ENCODE assay signal across 8 cellular contexts in the genomic region with DNA sequence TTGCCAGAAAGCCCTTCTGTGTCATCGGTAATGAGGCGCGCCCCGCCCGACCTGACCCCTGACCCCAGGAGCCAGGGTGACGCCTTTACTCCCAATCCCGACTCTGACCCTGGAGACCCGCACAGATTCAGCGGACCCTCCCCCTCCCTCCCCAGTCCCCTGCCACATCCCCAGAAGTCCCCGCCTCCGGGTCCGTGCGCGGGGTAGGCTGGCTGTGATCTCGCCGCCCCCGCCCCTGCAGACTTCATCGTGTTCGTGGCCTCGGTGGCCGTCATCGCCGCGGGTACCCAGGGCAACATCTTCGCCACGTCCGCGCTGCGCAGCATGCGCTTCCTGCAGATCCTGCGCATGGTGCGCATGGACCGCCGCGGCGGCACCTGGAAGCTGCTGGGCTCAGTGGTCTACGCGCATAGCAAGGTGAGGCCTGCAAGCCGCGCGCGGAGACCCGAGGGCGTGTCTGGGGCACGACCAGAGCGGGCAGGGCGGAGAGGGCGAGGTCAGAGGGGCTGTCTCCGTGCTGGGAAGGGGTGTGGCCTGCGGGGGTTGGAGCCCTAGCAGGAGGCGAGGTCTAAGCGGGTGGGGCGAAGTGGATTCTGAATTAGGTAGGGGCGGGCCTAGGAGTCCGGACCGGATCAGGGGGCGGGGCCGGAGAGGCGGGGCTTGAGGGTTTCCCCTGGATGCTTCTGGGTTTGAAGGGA. TPM values are rescaled to one million over a fixed set of nuclear protein-coding genes. Genes with fewer than 3 reads are reported as not detected.
DNase-seq lines count a peak whose midpoint lies in the region; ATAC-seq, FAIRE-seq and TF ChIP-seq lines count a peak whose summit lies in the region.

No MANE protein-coding gene starts in this region.

- H3K9me3 ChIP-seq in H1 (ENCODE audit: insufficient read depth in 2 of 2, low read depth in 1 of 2, low read length in 1 of 2) (no peaks in the 10 kb centered on the region), stomach (no peaks in the 10 kb centered on the region)

- H3K36me3 Mint-ChIP-seq in activated CD4-positive, alpha-beta memory T cell treated with anti-CD3 and anti-CD28 coated beads for 36 hours: no peaks in the 10 kb centered on the region
- H3K36me3 Mint-ChIP-seq in nephron (ENCODE audit: low read depth): no peaks in the 10 kb centered on the region

- POLR2A ChIA-PET in activated CD4-positive, alpha-beta memory T cell treated with anti-CD3 and anti-CD28 coated beads for 36 hours (lab: Charles Lee): interaction anchor here (1.4 kb wide), 1 partner anchor 13 kb away, joined by 8 read pairs; no protein-coding TSS in a partner anchor
- POLR2A ChIA-PET in H1 (lab: Charles Lee; ENCODE audit: partially characterized antibody): interaction anchor here (0.6 to 1.3 kb wide), 3 partner anchors 10 to 44 kb away, joined by 3 to 5 read pairs (median 4); a partner anchor contains a TSS

- TF ChIP-seq EP300 in H1 (IDR thresholded peaks at IDR 0.05; ENCODE audit: borderline replicate concordance in 1 of 2, low read depth in 2 of 2, low read length in 2 of 2): no peak
- TF ChIP-seq EP300 in stomach (IDR thresholded peaks at IDR 0.05): no peak

- intact Hi-C loops in activated CD4-positive, alpha-beta memory T cell treated with anti-CD3 and anti-CD28 coated beads for 36 hours (cut with micrococcal nuclease): loop anchor here (1.0 kb wide), 2 partner anchors 16 to 127 kb away; a partner anchor contains a TSS
- intact Hi-C loops in stomach (cut with DNase I; ENCODE audit: low total_unique reads): no loop called here

- no peaks in the 10 kb centered on the region for H3K9me3 Mint-ChIP-seq in activated CD4-positive, alpha-beta memory T cell treated with anti-CD3 and anti-CD28 coated beads for 36 hours
- no peaks in the 10 kb centered on the region for H3K9me3 Mint-ChIP-seq in nephron

- peaks cover 7% of the 10 kb centered on the region; the same call in 1 of the 2 replicates for H3K23me2 ChIP-seq in H1 (ENCODE audit: low read depth, low read length)

- no peak overlapping the region for H2BK120ac ChIP-seq in H1 (replicated peaks; ENCODE audit: low read depth, low read length)

- TF ChIP-seq POLR2A in H1 (IDR thresholded peaks at IDR 0.05; ENCODE audit: control extremely low read depth in 1 of 2, low read depth in 2 of 2, low read length in 2 of 2) (no peak), stomach (IDR thresholded peaks at IDR 0.05) (no peak)

- no peak overlapping the region for H2AK5ac ChIP-seq in H1 (ENCODE audit: low read depth, low read length)

- peak overlapping the region; percentile 74 for H3K4me3 Mint-ChIP-seq in activated CD4-positive, alpha-beta memory T cell treated with anti-CD3 and anti-CD28 coated beads for 36 hours
- peak overlapping the region; percentile 45 to 77 (median 68) for H3K4me3 Mint-ChIP-seq in nephron

- H3K4me1 Mint-ChIP-seq in activated CD4-positive, alpha-beta memory T cell treated with anti-CD3 and anti-CD28 coated beads for 36 hours (ENCODE audit: low read depth): peaks cover 14% of the 10 kb centered on the region
- peaks cover 6% of the 10 kb centered on the region for H3K4me1 Mint-ChIP-seq in nephron

- H4K8ac ChIP-seq in H1 (ENCODE audit: extremely low read depth, insufficient read depth, low read length): peak overlapping the region; percentile 80

- peak overlapping the region; percentile 83 for H3K18ac ChIP-seq in H1 (ENCODE audit: extremely low read depth, low read length)

- FAIRE-seq in GM19239 (lab: Jason Lieb, UNC) (peak; percentile 91), H1 (lab: Jason Lieb, UNC) (no peak)

- H3K79me1 ChIP-seq in H1 (ENCODE audit: low read depth, low read length): no peaks in the 10 kb centered on the region

- H2BK15ac ChIP-seq in H1 (ENCODE audit: low read length): peak overlapping the region; percentile 40; the same call in 1 of the 2 replicates

- H3K9ac ChIP-seq in H1 (replicated peaks in 1 of 4; ENCODE audit: extremely low read depth in 1 of 4, low read depth in 3 of 4, low read length in 3 of 4): no peak overlapping the region

- no peak overlapping the region for H3K4ac ChIP-seq in H1 (replicated peaks; ENCODE audit: insufficient read length, low read depth, low read length)

- no peak overlapping the region for H2BK20ac ChIP-seq in H1 (ENCODE audit: low read length)

- DNase-seq in GM19239 (ENCODE audit: insufficient read length, low spot score) (peak; percentile 74), H1 (ENCODE audit: low read depth in 1 of 2, low spot score in 2 of 2) (peak; percentile 60 to 97), stomach (peak; percentile 66), occipital lobe (lab: John Stamatoyannopoulos, UW) (no peak), DMS79 (lab: John Stamatoyannopoulos, UW) (no peak)
- peak; percentile 93 for DNase-seq in activated CD4-positive, alpha-beta memory T cell treated with anti-CD3 and anti-CD28 coated beads for 36 hours

- H3K27ac Mint-ChIP-seq in activated CD4-positive, alpha-beta memory T cell treated with anti-CD3 and anti-CD28 coated beads for 36 hours: peak overlapping the region; percentile 33
- no peak overlapping the region for H3K27ac Mint-ChIP-seq in nephron

- H3K36me3 ChIP-seq in H1 (ENCODE audit: control insufficient read depth in 2 of 4, insufficient read depth in 4 of 4, low read length in 3 of 4) (no peaks in the 10 kb centered on the region), stomach (peaks cover 0 to 9% (median 0%) of the 10 kb centered on the region in 4 donors)

- 2% methylated on average over 32 of the region's 59 CpGs; no CpG with 5 or more reads in 1 of the 2 experiments for WGBS in H1 (ENCODE audit: extremely low coverage in 1 of 2, insufficient coverage in 1 of 2, insufficient read length in 1 of 2, insufficient replicate concordance in 2 of 2, low coverage in 1 of 2, low lambda C conversion rate in 2 of 2, missing lambda C conversion rate in 1 of 2), 2 experiments
- 6 to 18% (median 9%) methylated on average over 24 to 59 of the region's 59 CpGs for WGBS in stomach, 5 donors

- CTCF ChIA-PET in activated CD4-positive, alpha-beta memory T cell treated with anti-CD3 and anti-CD28 coated beads for 36 hours (lab: Charles Lee): interaction anchor here (0.9 kb wide), 1 partner anchor 31 kb away, joined by 3 read pairs; no protein-coding TSS in a partner anchor
- CTCF ChIA-PET in H1 (lab: Charles Lee; ENCODE audit: partially characterized antibody): interaction anchor here (0.7 to 5.7 kb wide), 5 partner anchors 9 to 150 kb away, joined by 3 to 36 read pairs (median 4); no protein-coding TSS in a partner anchor

- no peak overlapping the region for H4K91ac ChIP-seq in H1 (replicated peaks; ENCODE audit: insufficient read length, low read length)

- no peak overlapping the region for H3K14ac ChIP-seq in H1 (ENCODE audit: insufficient read length)

- no peak for TF ChIP-seq RAD21 in H1 (IDR thresholded peaks at IDR 0.05 in 1 of 2, conservative IDR thresholded peaks at IDR 0.05 in 1 of 2; ENCODE audit: low read depth in 2 of 2, low read length in 2 of 2)

- no peak overlapping the region for H3K23ac ChIP-seq in H1 (ENCODE audit: insufficient read length)

- H3K4me3 ChIP-seq in H1 (ENCODE audit: extremely low read depth in 1 of 4, insufficient read depth in 2 of 4, low read depth in 3 of 4, low read length in 4 of 4): peak overlapping the region; percentile 58 to 76 (median 64)
- peak overlapping the region; percentile 35 to 52 (median 43) for H3K4me3 ChIP-seq in stomach

- TF ChIP-seq CTCF in H1 (IDR thresholded peaks at IDR 0.05; ENCODE audit: control extremely low read depth in 1 of 3, insufficient read depth in 1 of 3, low read depth in 1 of 3, low read length in 3 of 3) (no peak), nephron (IDR thresholded peaks at IDR 0.05; ENCODE audit: unreplicated experiment in 3 of 3) (no peak), stomach (IDR thresholded peaks at IDR 0.05) (no peak)

- H3K4me1 ChIP-seq in H1 (replicated peaks in 1 of 4; ENCODE audit: control insufficient read depth in 3 of 4, insufficient read depth in 4 of 4, low read length in 3 of 4) (peaks cover 0 to 6% (median 4%) of the 10 kb centered on the region in 4 experiments; a peak in 4 of 7 replicates), stomach (peaks cover 6 to 36% (median 23%) of the 10 kb centered on the region in 4 donors)

- H2AFZ ChIP-seq in H1 (ENCODE audit: low read length): peak overlapping the region; percentile 18; the same call in 1 of the 2 replicates

- H4K20me1 ChIP-seq in H1 (replicated peaks in 1 of 2; ENCODE audit: control insufficient read depth in 1 of 2, insufficient read depth in 2 of 2, low read length in 2 of 2): no peaks in the 10 kb centered on the region

- no peaks in the 10 kb centered on the region for H3K27me3 Mint-ChIP-seq in activated CD4-positive, alpha-beta memory T cell treated with anti-CD3 and anti-CD28 coated beads for 36 hours
- H3K27me3 Mint-ChIP-seq in nephron (ENCODE audit: low read depth): peaks cover 32% of the 10 kb centered on the region

- H3K56ac ChIP-seq in H1 (replicated peaks; ENCODE audit: insufficient read length, low read depth, low read length): no peak overlapping the region

- H3K27ac ChIP-seq in H1 (ENCODE audit: low read depth, low read length) (no peak overlapping the region), stomach (no peak overlapping the region)

- H2BK5ac ChIP-seq in H1 (ENCODE audit: low read depth, low read length): no peak overlapping the region; the same call in 1 of the 2 replicates

- H4K5ac ChIP-seq in H1 (ENCODE audit: insufficient read length, low read depth, low read length): no peak overlapping the region

- peak overlapping the region; percentile 80 to 92 for H3K4me2 ChIP-seq in H1 (ENCODE audit: insufficient read depth in 1 of 2, low read depth in 2 of 2, low read length in 2 of 2)

- peak; percentile 63 for ATAC-seq in HG03378 (IDR thresholded peaks at IDR 0.05; ENCODE audit: unreplicated experiment)

- no peaks in the 10 kb centered on the region for H3K79me2 ChIP-seq in H1 (ENCODE audit: control insufficient read depth in 1 of 2, insufficient read depth in 2 of 2, low read length in 2 of 2)

- H3K27me3 ChIP-seq in H1 (replicated peaks in 1 of 4; ENCODE audit: control insufficient read depth in 3 of 4, extremely low read depth in 1 of 4, insufficient read depth in 3 of 4, low read length in 3 of 4) (peaks cover 0 to 5% (median 2%) of the 10 kb centered on the region in 4 experiments; a peak in 3 of 7 replicates), stomach (peaks cover 0 to 18% (median 4%) of the 10 kb centered on the region in 3 donors)

- H2BK12ac ChIP-seq in H1 (ENCODE audit: low read depth, low read length): peak overlapping the region; percentile 60; the same call in 1 of the 2 replicates

RNA-seq across cellular contexts. Expression of a gene that starts 34.8 kb away (rescaled TPM):
- total RNA-seq in activated CD4-positive, alpha-beta memory T cell treated with anti-CD3 and anti-CD28 coated beads for 36 hours: under 1 TPM; 0.45 to 0.53 TPM
- 3.5 and 3.9 TPM in 2 replicates for total RNA-seq in H1 (2021; fragmentation: NEBNext Ultra II Directional; extraction: Animal tissue kit (Norgen Biotek cat#: 25700))
- polyA plus RNA-seq in H1 (2011; rRNA removed) (2.2 and 4.0 TPM in 2 replicates), stomach (1 to 10 TPM in 1 of 3 donors, under 1 TPM in 2; 0.31 to 2.2 (median 0.56) TPM)
- 1.9 TPM for polyA plus RNA-seq in H1 (2011; cell fraction: cytosol; rRNA removed)
- polyA plus RNA-seq in H1 (2011; cell fraction: nucleus; rRNA removed): 7.6 TPM
- 3.0 to 5.7 TPM (median 4.7 TPM) in 4 replicates for polyA plus RNA-seq in H1 (2012, experiment 1 of 2)
- 3.1 TPM for polyA plus RNA-seq in H1 (2012, experiment 2 of 2)
- 2.7 TPM for polyA plus RNA-seq in H1 (2013, experiment 1 of 2)
- 2.5 TPM for polyA plus RNA-seq in H1 (2013, experiment 2 of 2)
- polyA minus RNA-seq in H1 (2011; rRNA and poly(A)+ RNA removed): 1.2 and 1.3 TPM in 2 replicates
- 2.1 TPM for polyA minus RNA-seq in H1 (2011; cell fraction: cytosol; rRNA and poly(A)+ RNA removed)
- polyA minus RNA-seq in H1 (2011; cell fraction: nucleus; rRNA and poly(A)+ RNA removed): 2.5 TPM
- total RNA-seq in stomach (1 to 10 TPM in 2 of 5 donors, under 1 TPM in 2, not detected in 1; 0.55 to 7.6 (median 2.5) TPM), occipital lobe (1.7 TPM)

RNA-seq across cellular contexts. Expression of a gene that starts 43.8 kb away (rescaled TPM):
- total RNA-seq in activated CD4-positive, alpha-beta memory T cell treated with anti-CD3 and anti-CD28 coated beads for 36 hours: 1 to 10 TPM; 1.9 to 2.1 TPM
- total RNA-seq in H1 (2021; fragmentation: NEBNext Ultra II Directional; extraction: Animal tissue kit (Norgen Biotek cat#: 25700)): 16.0 and 16.3 TPM in 2 replicates
- polyA plus RNA-seq in H1 (2011; rRNA removed) (5.4 and 11.1 TPM in 2 replicates), stomach (10 to 100 TPM in 2 of 3 donors, 1 to 10 TPM in 1; 8.6 to 22.5 (median 13.5) TPM)
- polyA plus RNA-seq in H1 (2011; cell fraction: cytosol; rRNA removed): 4.6 TPM
- 8.9 TPM for polyA plus RNA-seq in H1 (2011; cell fraction: nucleus; rRNA removed)
- 5.5 to 10.2 TPM (median 9.5 TPM) in 4 replicates for polyA plus RNA-seq in H1 (2012, experiment 1 of 2)
- polyA plus RNA-seq in H1 (2012, experiment 2 of 2): 3.8 TPM
- 15.6 TPM for polyA plus RNA-seq in H1 (2013, experiment 1 of 2)
- polyA plus RNA-seq in H1 (2013, experiment 2 of 2): 16.1 TPM
- polyA minus RNA-seq in H1 (2011; rRNA and poly(A)+ RNA removed): 0.22 and 0.63 TPM in 2 replicates
- 5.8 TPM for polyA minus RNA-seq in H1 (2011; cell fraction: cytosol; rRNA and poly(A)+ RNA removed)
- 12.1 TPM for polyA minus RNA-seq in H1 (2011; cell fraction: nucleus; rRNA and poly(A)+ RNA removed)
- total RNA-seq in stomach (100 to 1,000 TPM in 1 of 5 donors, 10 to 100 TPM in 3, 1 to 10 TPM in 1; 2.6 to 152 (median 38.4) TPM), occipital lobe (0.62 TPM)

Comparison
In these comparisons a context has a peak if more than half of its experiments do, and no peak if none do; other contexts are left out.
1. DNase-seq: peak in GM19239 (single experiment), activated CD4-positive, alpha-beta memory T cell treated with anti-CD3 and anti-CD28 coated beads for 36 hours (single experiment), H1 (2 of 2) and stomach (single experiment); none in occipital lobe (single experiment) and DMS79 (single experiment).